ENCODE assay signal across 20 cellular contexts in the genomic region with DNA sequence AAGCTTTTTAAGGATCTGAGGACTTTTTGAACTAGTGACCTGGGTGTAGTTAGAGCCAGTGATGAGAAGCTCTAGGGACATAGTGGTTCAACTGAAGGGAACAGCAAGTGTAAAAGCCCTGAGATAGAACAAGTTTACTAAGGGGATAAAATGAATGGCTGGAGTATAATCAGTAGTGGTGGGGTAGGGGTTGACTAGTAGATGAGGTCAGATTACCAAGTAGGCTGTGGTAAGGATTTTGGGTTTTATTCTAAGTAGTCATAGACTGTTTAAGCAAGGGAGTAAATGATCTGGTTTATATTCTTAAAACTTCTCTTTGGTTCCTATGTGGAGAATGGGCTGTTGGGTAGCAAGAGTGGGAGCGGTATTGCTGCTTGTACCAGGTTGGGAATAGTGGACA. TPM values are rescaled to one million over a fixed set of nuclear protein-coding genes. Genes with fewer than 3 reads are reported as not detected.
DNase-seq lines count a peak whose midpoint lies in the region; ATAC-seq, FAIRE-seq and TF ChIP-seq lines count a peak whose summit lies in the region.
"Had no signal": no experiment of that assay in that cellular context is flagged by ENCODE, and none has a peak within 500 bp of the region (broad histone marks: within the 10 kb centered on the region; RNA-seq: fewer than 3 reads in every experiment).

No MANE protein-coding gene starts in this region.

- ATAC-seq in natural killer cell (no peak), activated B cell treated with CpG ODN at 0.5 μM for 24 hours (ENCODE audit: low read depth) (no peak), memory B cell (ENCODE audit: low read depth) (no peak), HG02623 (IDR thresholded peaks at IDR 0.05; ENCODE audit: unreplicated experiment) (no peak)
- no peak for ATAC-seq in natural killer cell treated with Interleukin-12 subunit alpha and Interleukin-12 subunit beta and Interleukin-15 and Interleukin-18, amount 100 ng/mL, for 72 hours
- peak; percentile 37 for ATAC-seq in stimulated activated naive CD8-positive, alpha-beta T cell treated with anti-CD3 and anti-CD28 coated beads, Interleukin-15, amount 100 ng/mL, for 72 hours

- no peaks in the 10 kb centered on the region for H3K36me3 Mint-ChIP-seq in natural killer cell
- no peaks in the 10 kb centered on the region for H3K36me3 Mint-ChIP-seq in natural killer cell treated with Interleukin-12 subunit alpha and Interleukin-12 subunit beta and Interleukin-15 and Interleukin-18, amount 100 ng/mL, for 72 hours
- peaks cover 8% of the 10 kb centered on the region for H3K36me3 Mint-ChIP-seq in activated B cell treated with CpG ODN at 0.5 μM for 24 hours (ENCODE audit: low read depth)
- H3K36me3 Mint-ChIP-seq in memory B cell = peaks cover 9% of the 10 kb centered on the region

- no peak for FAIRE-seq in H54 (lab: Jason Lieb, UNC)
- FAIRE-seq: RCC 7860 had no signal

- POLR2A ChIA-PET in activated B cell treated with CpG ODN at 0.5 μM for 24 hours (lab: Charles Lee) = no interaction called here

- H3K4me1 Mint-ChIP-seq in natural killer cell (peaks cover 63 to 88% of the 10 kb centered on the region in 2 donors), activated B cell treated with CpG ODN at 0.5 μM for 24 hours (peaks cover 87% of the 10 kb centered on the region), memory B cell (peaks cover 65% of the 10 kb centered on the region)
- H3K4me1 Mint-ChIP-seq in natural killer cell treated with Interleukin-12 subunit alpha and Interleukin-12 subunit beta and Interleukin-15 and Interleukin-18, amount 100 ng/mL, for 72 hours (ENCODE audit: low read depth in 2 of 2) = peaks cover 51 to 54% of the 10 kb centered on the region in 2 donors
- H3K4me1 Mint-ChIP-seq in stimulated activated naive CD8-positive, alpha-beta T cell treated with anti-CD3 and anti-CD28 coated beads, Interleukin-15, amount 100 ng/mL, for 72 hours = peaks cover 78% of the 10 kb centered on the region

- H3K9me3 Mint-ChIP-seq in natural killer cell = no peaks in the 10 kb centered on the region
- no peaks in the 10 kb centered on the region for H3K9me3 Mint-ChIP-seq in natural killer cell treated with Interleukin-12 subunit alpha and Interleukin-12 subunit beta and Interleukin-15 and Interleukin-18, amount 100 ng/mL, for 72 hours
- no peaks in the 10 kb centered on the region for H3K9me3 Mint-ChIP-seq in activated B cell treated with CpG ODN at 0.5 μM for 24 hours
- no peaks in the 10 kb centered on the region for H3K9me3 Mint-ChIP-seq in memory B cell
- no peaks in the 10 kb centered on the region for H3K9me3 Mint-ChIP-seq in stimulated activated naive CD8-positive, alpha-beta T cell treated with anti-CD3 and anti-CD28 coated beads, Interleukin-15, amount 100 ng/mL, for 72 hours
- H3K9me3 Mint-ChIP-seq: IgD-negative memory B cell had no signal

- TF ChIP-seq CTCF in natural killer cell (IDR thresholded peaks at IDR 0.05) (no peak), activated B cell treated with CpG ODN at 0.5 μM for 24 hours (IDR thresholded peaks at IDR 0.05) (no peak)

- no peak for TF ChIP-seq POLR2A in H54 (IDR thresholded peaks at IDR 0.05; ENCODE audit: low read depth, low read length)

- intact Hi-C loops in natural killer cell (cut with micrococcal nuclease) (no loop called here), activated B cell treated with CpG ODN at 0.5 μM for 24 hours (cut with micrococcal nuclease) (no loop called here)

- no peak for DNase-seq in natural killer cell
- no peak for DNase-seq in natural killer cell treated with Interleukin-12 subunit alpha and Interleukin-12 subunit beta and Interleukin-15 and Interleukin-18, amount 100 ng/mL, for 72 hours (ENCODE audit: low spot score)
- no peak for DNase-seq in activated B cell treated with CpG ODN at 0.5 μM for 24 hours
- no peak for DNase-seq in memory B cell (ENCODE audit: low spot score in 2 of 2)
- DNase-seq in stimulated activated naive CD8-positive, alpha-beta T cell treated with anti-CD3 and anti-CD28 coated beads, Interleukin-15, amount 100 ng/mL, for 72 hours = no peak
- DNase-seq in H54 (ENCODE audit: insufficient read length, low spot score) = no peak
- no peak for DNase-seq in pons (ENCODE audit: low spot score)
- DNase-seq: DMS79 treated with DMSO at 0.1 percent for 48 hours; HCEC 1CT; Kasumi-1; NCI-H1092 treated with DMSO at 0.1 percent for 48 hours; NCI-H146; NCI-H2081; NCI-H510A; NCI-H748 treated with DMSO at 0.1 percent for 48 hours; NK-92 treated with Interleukin-12 subunit alpha and Interleukin-12 subunit beta, amount 100 ng/mL, for 24 hours; Right ventricle myocardium superior had no signal

- H3K27ac Mint-ChIP-seq in natural killer cell (peak overlapping the region; percentile 10 to 63), activated B cell treated with CpG ODN at 0.5 μM for 24 hours (peak overlapping the region; percentile 36), memory B cell (peak overlapping the region; percentile 82)
- no peak overlapping the region for H3K27ac Mint-ChIP-seq in natural killer cell treated with Interleukin-12 subunit alpha and Interleukin-12 subunit beta and Interleukin-15 and Interleukin-18, amount 100 ng/mL, for 72 hours
- no peak overlapping the region for H3K27ac Mint-ChIP-seq in stimulated activated naive CD8-positive, alpha-beta T cell treated with anti-CD3 and anti-CD28 coated beads, Interleukin-15, amount 100 ng/mL, for 72 hours
- H3K27ac Mint-ChIP-seq: IgD-negative memory B cell had no signal

- no peak overlapping the region for H3K4me3 Mint-ChIP-seq in natural killer cell
- H3K4me3 Mint-ChIP-seq in natural killer cell treated with Interleukin-12 subunit alpha and Interleukin-12 subunit beta and Interleukin-15 and Interleukin-18, amount 100 ng/mL, for 72 hours = no peak overlapping the region
- no peak overlapping the region for H3K4me3 Mint-ChIP-seq in activated B cell treated with CpG ODN at 0.5 μM for 24 hours
- H3K4me3 Mint-ChIP-seq in memory B cell = no peak overlapping the region
- H3K4me3 Mint-ChIP-seq in stimulated activated naive CD8-positive, alpha-beta T cell treated with anti-CD3 and anti-CD28 coated beads, Interleukin-15, amount 100 ng/mL, for 72 hours = no peak overlapping the region

- CTCF ChIA-PET in activated B cell treated with CpG ODN at 0.5 μM for 24 hours (lab: Charles Lee) = no interaction called here

- no peaks in the 10 kb centered on the region for H3K27me3 Mint-ChIP-seq in natural killer cell (ENCODE audit: low read depth in 2 of 2)
- H3K27me3 Mint-ChIP-seq in natural killer cell treated with Interleukin-12 subunit alpha and Interleukin-12 subunit beta and Interleukin-15 and Interleukin-18, amount 100 ng/mL, for 72 hours = no peaks in the 10 kb centered on the region
- H3K27me3 Mint-ChIP-seq in activated B cell treated with CpG ODN at 0.5 μM for 24 hours = no peaks in the 10 kb centered on the region
- no peaks in the 10 kb centered on the region for H3K27me3 Mint-ChIP-seq in memory B cell
- no peaks in the 10 kb centered on the region for H3K27me3 Mint-ChIP-seq in stimulated activated naive CD8-positive, alpha-beta T cell treated with anti-CD3 and anti-CD28 coated beads, Interleukin-15, amount 100 ng/mL, for 72 hours
- H3K27me3 Mint-ChIP-seq: IgD-negative memory B cell had no signal

RNA-seq across cellular contexts. Expression of gene TRIM44, which starts 15.3 kb away (rescaled TPM):
- 10 to 100 TPM; 47.0 to 62.6 (median 51.9) TPM for total RNA-seq in natural killer cell
- total RNA-seq in natural killer cell treated with Interleukin-12 subunit alpha and Interleukin-12 subunit beta and Interleukin-15 and Interleukin-18, amount 100 ng/mL, for 72 hours = 10 to 100 TPM; 38.1 to 40.6 TPM
- total RNA-seq in activated B cell treated with CpG ODN at 0.5 μM for 24 hours = 66.7 and 67.0 TPM in 2 replicates

RNA-seq across cellular contexts. Expression of gene FJX1, which starts 59.6 kb away (rescaled TPM):
- not detected for total RNA-seq in natural killer cell
- total RNA-seq in natural killer cell treated with Interleukin-12 subunit alpha and Interleukin-12 subunit beta and Interleukin-15 and Interleukin-18, amount 100 ng/mL, for 72 hours = 1 to 10 TPM in 1 of 2 donors, under 1 TPM in 1; 0.55 to 1.8 TPM
- total RNA-seq in activated B cell treated with CpG ODN at 0.5 μM for 24 hours = 0.49 and 0.73 TPM in 2 replicates

Comparison
In these comparisons a context has a peak if more than half of its experiments do, and no peak if none do; other contexts are left out.
1. H3K27ac Mint-ChIP-seq: peak in natural killer cell (2 of 2), activated B cell treated with CpG ODN at 0.5 μM for 24 hours (single experiment) and memory B cell (single experiment); none in natural killer cell treated with Interleukin-12 subunit alpha and Interleukin-12 subunit beta and Interleukin-15 and Interleukin-18, amount 100 ng/mL, for 72 hours (0 of 2) and stimulated activated naive CD8-positive, alpha-beta T cell treated with anti-CD3 and anti-CD28 coated beads, Interleukin-15, amount 100 ng/mL, for 72 hours (0 of 2).